ENCODE assay signal across 22 cellular contexts in the genomic region with DNA sequence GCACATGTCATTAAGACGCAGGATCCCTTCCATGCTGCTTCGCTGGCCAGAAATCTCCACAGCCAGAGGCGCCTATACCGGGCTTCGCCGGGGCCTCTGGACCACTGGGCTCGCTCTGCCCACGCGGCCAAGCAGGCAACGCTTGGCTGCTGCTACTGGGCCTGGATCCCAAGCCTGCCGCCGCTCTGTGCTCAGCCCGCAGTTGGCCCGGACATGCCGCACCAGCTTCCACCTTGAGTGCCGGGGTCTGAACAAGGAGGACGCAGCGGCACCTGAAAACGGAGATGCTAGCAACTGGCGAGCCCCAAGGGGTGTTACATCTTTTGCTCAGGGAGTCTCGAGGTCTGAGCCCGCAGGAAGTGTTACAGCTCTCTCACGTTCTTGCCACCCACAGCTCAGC.
DNase-seq lines count a peak whose midpoint lies in the region; ATAC-seq, FAIRE-seq and TF ChIP-seq lines count a peak whose summit lies in the region.
"Had no signal": no experiment of that assay in that cellular context is flagged by ENCODE, and none has a peak within 500 bp of the region (broad histone marks: within the 10 kb centered on the region; RNA-seq: fewer than 3 reads in every experiment).

No MANE protein-coding gene starts in this region.

- DNase-seq in Daoy (ENCODE audit: low read depth) (peak; percentile 15), H1 (ENCODE audit: low read depth in 1 of 2, low spot score in 2 of 2) (no peak), neuronal stem cell (ENCODE audit: low spot score) (no peak), esophagus squamous epithelium (lab: John Stamatoyannopoulos, UW) (no peak), middle frontal gyrus (ENCODE audit: extremely low spot score, low spot score) (no peak)
- DNase-seq: AML-193; Caco-2; Calu3; CD4-positive, alpha-beta T cell; CD8-positive, alpha-beta T cell; DMS79 treated with DMSO at 0.1 percent for 48 hours; EL; GDM1 had no signal

- no peaks in the 10 kb centered on the region for H3K23me2 ChIP-seq in H1 (ENCODE audit: low read depth, low read length)

- H2AFZ ChIP-seq in H1 (ENCODE audit: low read length) (0 out of 2 replicates have a peak overlapping the region, but pooled peaks have one; percentile 60), neuronal stem cell (ENCODE audit: low read length) (peak overlapping the region; percentile 40)

- H4K5ac ChIP-seq in H1 (ENCODE audit: insufficient read length, low read depth, low read length): no peak overlapping the region

- CTCF ChIA-PET in H1 (lab: Charles Lee; ENCODE audit: partially characterized antibody): no interaction called here

- no peak overlapping the region for H4K91ac ChIP-seq in H1 (replicated peaks; ENCODE audit: insufficient read length, low read length)
- no peak overlapping the region for H4K91ac ChIP-seq in neuronal stem cell (ENCODE audit: low read depth, low read length, poor library complexity)

- H2BK5ac ChIP-seq in H1 (ENCODE audit: low read depth, low read length): no peak overlapping the region
- no peak overlapping the region for H2BK5ac ChIP-seq in neuronal stem cell (ENCODE audit: low read length)

- TF ChIP-seq CTCF in H1 (IDR thresholded peaks at IDR 0.05; ENCODE audit: control extremely low read depth in 1 of 3, insufficient read depth in 1 of 3, low read depth in 1 of 3, low read length in 3 of 3): no peak
- no peak for TF ChIP-seq CTCF in esophagus squamous epithelium (IDR thresholded peaks at IDR 0.05)

- FAIRE-seq in H1 (lab: Jason Lieb, UNC): no peak
- FAIRE-seq: A549, D721Med, GM12878, GM12892, GM18507 had no signal

- H3K27me3 ChIP-seq in H1 (replicated peaks in 1 of 4; ENCODE audit: control insufficient read depth in 3 of 4, extremely low read depth in 1 of 4, insufficient read depth in 3 of 4, low read length in 3 of 4) (no peaks in the 10 kb centered on the region), neuronal stem cell (ENCODE audit: control insufficient read depth in 3 of 3, insufficient read depth in 3 of 3, low read depth in 1 of 3, low read length in 3 of 3) (no peaks in the 10 kb centered on the region), esophagus squamous epithelium (peaks cover 0 to 3% (median 0%) of the 10 kb centered on the region in 4 donors)
- H3K27me3 ChIP-seq: BLaER1 treated with 17β-estradiol and CSF1 and Interleukin-3, amounts not matched to agents 10 nM and 100 nM had no signal

- H3K14ac ChIP-seq in H1 (ENCODE audit: insufficient read length): no peak overlapping the region
- H3K14ac ChIP-seq in neuronal stem cell (ENCODE audit: low read length): no peak overlapping the region

- TF ChIP-seq RAD21 in H1 (IDR thresholded peaks at IDR 0.05 in 1 of 2, conservative IDR thresholded peaks at IDR 0.05 in 1 of 2; ENCODE audit: low read depth in 2 of 2, low read length in 2 of 2): no peak

- H2BK12ac ChIP-seq in H1 (ENCODE audit: low read depth, low read length) (no peak overlapping the region), neuronal stem cell (ENCODE audit: low read length) (no peak overlapping the region)

- TF ChIP-seq EP300 in H1 (IDR thresholded peaks at IDR 0.05; ENCODE audit: borderline replicate concordance in 1 of 2, low read depth in 2 of 2, low read length in 2 of 2): no peak

- H3K27ac ChIP-seq in H1 (ENCODE audit: low read depth, low read length): no peak overlapping the region
- H3K27ac ChIP-seq in neuronal stem cell (replicated peaks; ENCODE audit: low read length): no peak overlapping the region
- no peak overlapping the region for H3K27ac ChIP-seq in esophagus squamous epithelium
- H3K27ac ChIP-seq: 22Rv1; A549; BLaER1 treated with 17β-estradiol and CSF1 and Interleukin-3, amounts not matched to agents 10 nM and 100 nM; C4-2B had no signal

- H3K23ac ChIP-seq in H1 (ENCODE audit: insufficient read length) (no peak overlapping the region), neuronal stem cell (ENCODE audit: low read depth, low read length, poor library complexity) (no peak overlapping the region)

- H3K4me2 ChIP-seq in H1 (ENCODE audit: insufficient read depth in 1 of 2, low read depth in 2 of 2, low read length in 2 of 2): no peak overlapping the region
- H3K4me2 ChIP-seq in neuronal stem cell (ENCODE audit: insufficient read depth, low read length, poor library complexity, severe bottlenecking): no peak overlapping the region
- H3K4me2 ChIP-seq: A549; BLaER1 treated with 17β-estradiol and CSF1 and Interleukin-3, amounts not matched to agents 10 nM and 100 nM had no signal

- no peak overlapping the region for H3K18ac ChIP-seq in H1 (ENCODE audit: extremely low read depth, low read length)
- peak overlapping the region; percentile 16 for H3K18ac ChIP-seq in neuronal stem cell (ENCODE audit: low read length)

- H3K9ac ChIP-seq in H1 (replicated peaks in 1 of 4; ENCODE audit: extremely low read depth in 1 of 4, low read depth in 3 of 4, low read length in 3 of 4) (no peak overlapping the region), neuronal stem cell (ENCODE audit: low read depth, low read length, poor library complexity) (no peak overlapping the region)
- H3K9ac ChIP-seq: BLaER1 treated with 17β-estradiol and CSF1 and Interleukin-3, amounts not matched to agents 10 nM and 100 nM had no signal

- H3K79me1 ChIP-seq in H1 (ENCODE audit: low read depth, low read length): no peaks in the 10 kb centered on the region
- H3K79me1 ChIP-seq in neuronal stem cell (ENCODE audit: low read depth, low read length): no peaks in the 10 kb centered on the region

- H3K36me3 ChIP-seq in H1 (ENCODE audit: control insufficient read depth in 2 of 4, insufficient read depth in 4 of 4, low read length in 3 of 4) (no peaks in the 10 kb centered on the region), neuronal stem cell (replicated peaks in 1 of 2; ENCODE audit: control insufficient read depth in 2 of 2, insufficient read depth in 2 of 2, low read length in 2 of 2) (no peaks in the 10 kb centered on the region), esophagus squamous epithelium (no peaks in the 10 kb centered on the region)
- H3K36me3 ChIP-seq: BLaER1 treated with 17β-estradiol and CSF1 and Interleukin-3, amounts not matched to agents 10 nM and 100 nM had no signal

- 91% methylated on average over 19 of the region's 23 CpGs; no CpG with 5 or more reads in 1 of the 2 experiments for WGBS in H1 (ENCODE audit: extremely low coverage in 1 of 2, insufficient coverage in 1 of 2, insufficient read length in 1 of 2, insufficient replicate concordance in 2 of 2, low coverage in 1 of 2, low lambda C conversion rate in 2 of 2, missing lambda C conversion rate in 1 of 2), 2 experiments
- WGBS in neuronal stem cell (ENCODE audit: extremely low coverage in 2 of 2, insufficient read length in 2 of 2, insufficient replicate concordance in 1 of 2), 2 donors: no CpG with 5 or more reads among the region's 23 CpGs
- 86% methylated on average over 5 of the region's 23 CpGs; no CpG with 5 or more reads in 1 of the 2 donors for WGBS in esophagus squamous epithelium, 2 donors

- H3K4me1 ChIP-seq in H1 (replicated peaks in 1 of 4; ENCODE audit: control insufficient read depth in 3 of 4, insufficient read depth in 4 of 4, low read length in 3 of 4) (no peaks in the 10 kb centered on the region), neuronal stem cell (ENCODE audit: control insufficient read depth in 2 of 2, insufficient read depth in 1 of 2, low read depth in 1 of 2, low read length in 2 of 2) (no peaks in the 10 kb centered on the region), esophagus squamous epithelium (no peaks in the 10 kb centered on the region)
- H3K4me1 ChIP-seq: A549, Caco-2 had no signal

- H2AK5ac ChIP-seq in H1 (ENCODE audit: low read depth, low read length) (no peak overlapping the region), neuronal stem cell (ENCODE audit: low read depth, low read length) (no peak overlapping the region)

- H3K79me2 ChIP-seq in H1 (ENCODE audit: control insufficient read depth in 1 of 2, insufficient read depth in 2 of 2, low read length in 2 of 2): no peaks in the 10 kb centered on the region

- H3K4me3 ChIP-seq in H1 (ENCODE audit: extremely low read depth in 1 of 4, insufficient read depth in 2 of 4, low read depth in 3 of 4, low read length in 4 of 4) (no peak overlapping the region), neuronal stem cell (ENCODE audit: low read length in 2 of 2) (no peak overlapping the region), esophagus squamous epithelium (no peak overlapping the region)
- H3K4me3 ChIP-seq: A549; BLaER1 treated with 17β-estradiol and CSF1 and Interleukin-3, amounts not matched to agents 10 nM and 100 nM; GM12878 had no signal

- H2BK15ac ChIP-seq in H1 (ENCODE audit: low read length): no peak overlapping the region
- H2BK15ac ChIP-seq in neuronal stem cell (ENCODE audit: low read length): no peak overlapping the region

- no peak overlapping the region for H2BK20ac ChIP-seq in H1 (ENCODE audit: low read length)

- no peak for ATAC-seq in activated CD4-positive, CD25-positive, alpha-beta regulatory T cell treated with anti-CD3 and anti-CD28 coated beads, Interleukin-2, amount 50 U/mL, for 24 hours
- ATAC-seq: A549; CD8-positive, alpha-beta T cell; GM12878 had no signal

- H4K8ac ChIP-seq in H1 (ENCODE audit: extremely low read depth, insufficient read depth, low read length): peak overlapping the region; percentile 51; the same call in 1 of the 2 replicates
- no peak overlapping the region for H4K8ac ChIP-seq in neuronal stem cell (ENCODE audit: low read depth, low read length)

- H4K20me1 ChIP-seq in H1 (replicated peaks in 1 of 2; ENCODE audit: control insufficient read depth in 1 of 2, insufficient read depth in 2 of 2, low read length in 2 of 2): no peaks in the 10 kb centered on the region
- H4K20me1 ChIP-seq: BLaER1 treated with 17β-estradiol and CSF1 and Interleukin-3, amounts not matched to agents 10 nM and 100 nM had no signal

- no peaks in the 10 kb centered on the region; a peak in 1 of 4 replicates for H3K9me3 ChIP-seq in H1 (ENCODE audit: insufficient read depth in 2 of 2, low read depth in 1 of 2, low read length in 1 of 2)
- H3K9me3 ChIP-seq in neuronal stem cell (replicated peaks in 1 of 2; ENCODE audit: control insufficient read depth in 2 of 2, insufficient read depth in 1 of 2, low read depth in 1 of 2, low read length in 2 of 2): no peaks in the 10 kb centered on the region
- H3K9me3 ChIP-seq in esophagus squamous epithelium: no peaks in the 10 kb centered on the region
- H3K9me3 ChIP-seq: A549, Caco-2 had no signal

- TF ChIP-seq POLR2A in H1 (IDR thresholded peaks at IDR 0.05; ENCODE audit: control extremely low read depth in 1 of 2, low read depth in 2 of 2, low read length in 2 of 2): no peak
- TF ChIP-seq POLR2A in esophagus squamous epithelium (IDR thresholded peaks at IDR 0.05): no peak

- no peak overlapping the region for H3K4ac ChIP-seq in H1 (replicated peaks; ENCODE audit: insufficient read length, low read depth, low read length)
- no peak overlapping the region for H3K4ac ChIP-seq in neuronal stem cell (ENCODE audit: low read length)

- intact Hi-C loops in esophagus squamous epithelium (cut with DNase I): no loop called here

- POLR2A ChIA-PET in H1 (lab: Charles Lee; ENCODE audit: partially characterized antibody): no interaction called here

- no peak overlapping the region for H2BK120ac ChIP-seq in H1 (replicated peaks; ENCODE audit: low read depth, low read length)
- H2BK120ac ChIP-seq in neuronal stem cell (ENCODE audit: low read depth, low read length): no peak overlapping the region

- no peak overlapping the region for H3K56ac ChIP-seq in H1 (replicated peaks; ENCODE audit: insufficient read length, low read depth, low read length)
